13 cellular contexts compared by ENCODE assay signal in genomic region chr13:111966969-111967368, GRCh38.
"Had no signal": no experiment of that assay in that cellular context is flagged by ENCODE, and none has a peak within 500 bp of the region (broad histone marks: within the 10 kb centered on the region; RNA-seq: fewer than 3 reads in every experiment).

No MANE protein-coding gene starts in this region.

- DNase-seq: effector CD8-positive, alpha-beta T cell; gastrocnemius medialis; mucosa of descending colon; naive thymus-derived CD8-positive, alpha-beta T cell; small intestine; stimulated activated CD4-positive, alpha-beta T cell treated with anti-CD3 and anti-CD28 coated beads, Interleukin-12 subunit alpha, Interleukin-12 subunit beta, amount 100 ng/mL, for 4 hours; stimulated activated naive CD4-positive, alpha-beta T cell; stomach; thyroid gland had no signal

- ATAC-seq: esophagus mucosa; gastrocnemius medialis; mucosa of descending colon; naive thymus-derived CD8-positive, alpha-beta T cell had no signal

- H3K9me3 ChIP-seq: gastrocnemius medialis, mucosa of descending colon, stomach, thyroid gland had no signal

- H3K36me3 ChIP-seq: gastrocnemius medialis, stomach, thyroid gland had no signal

- FAIRE-seq: keratinocyte, small intestine, urothelium cell line had no signal

- H3K27ac ChIP-seq: coronary artery, gastrocnemius medialis, stomach, thyroid gland had no signal

- H3K4me3 ChIP-seq: coronary artery, gastrocnemius medialis, mucosa of descending colon, stomach, thyroid gland had no signal

- H3K4me1 ChIP-seq: gastrocnemius medialis, stomach, thyroid gland had no signal

- H3K27me3 ChIP-seq: thyroid gland had no signal
